In genomic region chr2:74413001-74413698, GRCh38 we compare ENCODE assay signal across 1 cellular context.
A peak's percentile ranks its signal among the peaks of the same experiment; 100 is the strongest.
TF ChIP-seq lines count a peak whose summit lies in the region.

No MANE protein-coding gene starts in this region.

TF ChIP-seq in HepG2, 621 proteins besides CTCF, POLR2A, EP300 and RAD21 (continued from another document and continues in another):
- TF ChIP-seq HMGA1 (CRISPR knock-in tag; conservative IDR thresholded peaks at IDR 0.05) (no peak), CHD4 (IDR thresholded peaks at IDR 0.05; ENCODE audit: borderline replicate concordance, low read length) (no peak), SMARCE1 (IDR thresholded peaks at IDR 0.05; ENCODE audit: borderline replicate concordance) (no peak), ELF1 (CRISPR knock-in tag; IDR thresholded peaks at IDR 0.05) (no peak), ELK4 (CRISPR knock-in tag; IDR thresholded peaks at IDR 0.05; ENCODE audit: borderline replicate concordance) (no peak), RELA (CRISPR knock-in tag; IDR thresholded peaks at IDR 0.05) (no peak), TCF7 (IDR thresholded peaks at IDR 0.05; ENCODE audit: low read depth) (peak; percentile 51; the same call in 1 of the 2 replicates), ZNF800 (CRISPR knock-in tag; IDR thresholded peaks at IDR 0.05) (no peak), ZNF274 (CRISPR knock-in tag; IDR thresholded peaks at IDR 0.05) (0 out of 2 replicates have a peak, but pooled peaks have one; percentile 57), MXI1 (IDR thresholded peaks at IDR 0.05; ENCODE audit: borderline replicate concordance, low read depth, low read length) (no peak; the same call in 2 of the 3 replicates), ZNF577 (CRISPR knock-in tag; IDR thresholded peaks at IDR 0.05; ENCODE audit: borderline replicate concordance, low read depth) (no peak), ZMAT5 (CRISPR knock-in tag; IDR thresholded peaks at IDR 0.05; ENCODE audit: borderline replicate concordance, low read depth) (no peak), RFX1 (IDR thresholded peaks at IDR 0.05) (no peak), ZNF230 (CRISPR knock-in tag; IDR thresholded peaks at IDR 0.05) (no peak), ZNF567 (CRISPR knock-in tag; IDR thresholded peaks at IDR 0.05; ENCODE audit: borderline replicate concordance) (no peak), ZZZ3 (CRISPR knock-in tag; IDR thresholded peaks at IDR 0.05; ENCODE audit: borderline replicate concordance) (no peak), RBFOX2 (IDR thresholded peaks at IDR 0.05; ENCODE audit: low read depth, low read length) (no peak), THAP7 (CRISPR knock-in tag; IDR thresholded peaks at IDR 0.05) (no peak), PRDM4 (CRISPR knock-in tag; IDR thresholded peaks at IDR 0.05; ENCODE audit: borderline replicate concordance) (no peak), ZNF431 (CRISPR knock-in tag; IDR thresholded peaks at IDR 0.05; ENCODE audit: borderline replicate concordance, low read depth) (no peak), NR2F1 (CRISPR knock-in tag; IDR thresholded peaks at IDR 0.05) (no peak; a peak in 1 of 4 replicates), NR2C2 (CRISPR knock-in tag; IDR thresholded peaks at IDR 0.05; ENCODE audit: borderline replicate concordance) (no peak), HMG20B (CRISPR knock-in tag; conservative IDR thresholded peaks at IDR 0.05) (no peak), ZBTB7A (CRISPR knock-in tag; IDR thresholded peaks at IDR 0.05) (no peak; the same call in 1 of the 2 replicates), ZFP90 (CRISPR knock-in tag; IDR thresholded peaks at IDR 0.05; ENCODE audit: borderline replicate concordance) (no peak), ZNF331 (CRISPR knock-in tag; IDR thresholded peaks at IDR 0.05) (no peak; the same call in 1 of the 2 replicates), ZBTB25 (CRISPR knock-in tag; IDR thresholded peaks at IDR 0.05) (peak; percentile 40; the same call in 1 of the 2 replicates), RORA (CRISPR knock-in tag; IDR thresholded peaks at IDR 0.05) (no peak), E2F1 (CRISPR knock-in tag; IDR thresholded peaks at IDR 0.05) (no peak), BCL3 (CRISPR knock-in tag; IDR thresholded peaks at IDR 0.05) (no peak), TBP (CRISPR knock-in tag; IDR thresholded peaks at IDR 0.05) (no peak), BHLHE40 (IDR thresholded peaks at IDR 0.05; ENCODE audit: low read length) (no peak), ZNF484 (CRISPR knock-in tag; IDR thresholded peaks at IDR 0.05; ENCODE audit: borderline replicate concordance, low read depth) (no peak), FLYWCH1 (CRISPR knock-in tag; IDR thresholded peaks at IDR 0.05) (no peak), SUZ12 (IDR thresholded peaks at IDR 0.05; ENCODE audit: low read depth, low read length) (no peak), ZNF781 (CRISPR knock-in tag; IDR thresholded peaks at IDR 0.05; ENCODE audit: borderline replicate concordance, not compliant biosample characterization) (no peak), SMAD9 (CRISPR knock-in tag; IDR thresholded peaks at IDR 0.05) (no peak), ZNF672 (CRISPR knock-in tag; IDR thresholded peaks at IDR 0.05) (no peak), ZKSCAN5 (CRISPR knock-in tag; IDR thresholded peaks at IDR 0.05) (no peak), ZNF775 (CRISPR knock-in tag; IDR thresholded peaks at IDR 0.05; ENCODE audit: borderline replicate concordance) (no peak), KDM1A (CRISPR knock-in tag; IDR thresholded peaks at IDR 0.05) (0 out of 2 replicates have a peak, but pooled peaks have one; percentile 11), MBD4 (IDR thresholded peaks at IDR 0.05; ENCODE audit: borderline replicate concordance, low read length) (no peak), ZMYM4 (CRISPR knock-in tag; IDR thresholded peaks at IDR 0.05) (peak; percentile 42; the same call in 1 of the 2 replicates), DNMT1 (CRISPR knock-in tag; IDR thresholded peaks at IDR 0.05) (no peak)
- TF ChIP-seq, protein P1, sequence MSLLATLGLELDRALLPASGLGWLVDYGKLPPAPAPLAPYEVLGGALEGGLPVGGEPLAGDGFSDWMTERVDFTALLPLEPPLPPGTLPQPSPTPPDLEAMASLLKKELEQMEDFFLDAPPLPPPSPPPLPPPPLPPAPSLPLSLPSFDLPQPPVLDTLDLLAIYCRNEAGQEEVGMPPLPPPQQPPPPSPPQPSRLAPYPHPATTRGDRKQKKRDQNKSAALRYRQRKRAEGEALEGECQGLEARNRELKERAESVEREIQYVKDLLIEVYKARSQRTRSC (CRISPR knock-in tag; IDR thresholded peaks at IDR 0.05; ENCODE audit: low read depth) = no peak
- TF ChIP-seq, protein P2, sequence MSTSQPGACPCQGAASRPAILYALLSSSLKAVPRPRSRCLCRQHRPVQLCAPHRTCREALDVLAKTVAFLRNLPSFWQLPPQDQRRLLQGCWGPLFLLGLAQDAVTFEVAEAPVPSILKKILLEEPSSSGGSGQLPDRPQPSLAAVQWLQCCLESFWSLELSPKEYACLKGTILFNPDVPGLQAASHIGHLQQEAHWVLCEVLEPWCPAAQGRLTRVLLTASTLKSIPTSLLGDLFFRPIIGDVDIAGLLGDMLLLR (CRISPR knock-in tag; IDR thresholded peaks at IDR 0.05) = no peak
- TF ChIP-seq, protein P3, sequence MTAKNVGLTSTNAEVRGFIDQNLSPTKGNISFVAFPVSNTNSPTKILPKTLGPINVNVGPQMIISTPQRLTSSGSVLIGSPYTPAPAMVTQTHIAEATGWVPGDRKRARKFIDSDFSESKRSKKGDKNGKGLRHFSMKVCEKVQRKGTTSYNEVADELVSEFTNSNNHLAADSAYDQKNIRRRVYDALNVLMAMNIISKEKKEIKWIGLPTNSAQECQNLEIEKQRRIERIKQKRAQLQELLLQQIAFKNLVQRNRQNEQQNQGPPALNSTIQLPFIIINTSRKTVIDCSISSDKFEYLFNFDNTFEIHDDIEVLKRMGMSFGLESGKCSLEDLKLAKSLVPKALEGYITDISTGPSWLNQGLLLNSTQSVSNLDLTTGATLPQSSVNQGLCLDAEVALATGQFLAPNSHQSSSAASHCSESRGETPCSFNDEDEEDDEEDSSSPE (CRISPR knock-in tag; IDR thresholded peaks at IDR 0.05) = no peak
- TF ChIP-seq, protein P4, sequence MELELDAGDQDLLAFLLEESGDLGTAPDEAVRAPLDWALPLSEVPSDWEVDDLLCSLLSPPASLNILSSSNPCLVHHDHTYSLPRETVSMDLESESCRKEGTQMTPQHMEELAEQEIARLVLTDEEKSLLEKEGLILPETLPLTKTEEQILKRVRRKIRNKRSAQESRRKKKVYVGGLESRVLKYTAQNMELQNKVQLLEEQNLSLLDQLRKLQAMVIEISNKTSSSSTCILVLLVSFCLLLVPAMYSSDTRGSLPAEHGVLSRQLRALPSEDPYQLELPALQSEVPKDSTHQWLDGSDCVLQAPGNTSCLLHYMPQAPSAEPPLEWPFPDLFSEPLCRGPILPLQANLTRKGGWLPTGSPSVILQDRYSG (CRISPR knock-in tag; IDR thresholded peaks at IDR 0.05) = no peak
- TF ChIP-seq, protein P5, sequence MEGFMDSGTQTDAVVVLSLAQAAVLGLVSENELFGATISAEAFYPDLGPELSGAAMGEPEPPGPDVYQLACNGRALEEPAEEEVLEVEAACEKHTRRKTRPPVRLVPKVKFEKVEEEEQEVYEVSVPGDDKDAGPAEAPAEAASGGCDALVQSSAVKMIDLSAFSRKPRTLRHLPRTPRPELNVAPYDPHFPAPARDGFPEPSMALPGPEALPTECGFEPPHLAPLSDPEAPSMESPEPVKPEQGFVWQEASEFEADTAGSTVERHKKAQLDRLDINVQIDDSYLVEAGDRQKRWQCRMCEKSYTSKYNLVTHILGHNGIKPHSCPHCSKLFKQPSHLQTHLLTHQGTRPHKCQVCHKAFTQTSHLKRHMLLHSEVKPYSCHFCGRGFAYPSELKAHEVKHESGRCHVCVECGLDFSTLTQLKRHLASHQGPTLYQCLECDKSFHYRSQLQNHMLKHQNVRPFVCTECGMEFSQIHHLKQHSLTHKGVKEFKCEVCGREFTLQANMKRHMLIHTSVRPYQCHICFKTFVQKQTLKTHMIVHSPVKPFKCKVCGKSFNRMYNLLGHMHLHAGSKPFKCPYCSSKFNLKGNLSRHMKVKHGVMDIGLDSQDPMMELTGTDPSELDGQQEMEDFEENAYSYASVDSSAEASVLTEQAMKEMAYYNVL (CRISPR knock-in tag; IDR thresholded peaks at IDR 0.05; ENCODE audit: borderline replicate concordance) = 0 out of 2 replicates have a peak, but pooled peaks have one; percentile 37
